ENCODE assay signal across 1 cellular context in the genomic region with DNA sequence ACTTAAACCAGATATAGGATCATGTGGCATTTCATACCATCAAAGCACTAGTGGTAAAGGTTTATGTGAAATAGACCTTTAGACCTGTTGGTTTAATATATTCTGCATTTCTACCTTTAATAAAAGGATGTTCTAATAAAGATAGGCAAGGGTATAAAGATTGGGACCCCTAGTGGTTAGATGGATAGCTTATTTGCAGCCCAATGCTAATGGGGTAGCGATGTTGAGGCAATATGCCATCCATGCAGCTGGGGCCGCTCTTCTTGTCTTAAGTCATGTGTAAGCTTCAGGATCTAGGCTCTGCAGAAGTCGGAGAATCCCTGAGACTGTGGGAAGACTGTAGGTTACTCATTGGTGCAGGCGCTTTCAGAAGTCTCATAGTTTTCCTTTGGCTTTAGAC.
TF ChIP-seq lines count a peak whose summit lies in the region.

No MANE protein-coding gene starts in this region.

TF ChIP-seq in GM23338, 12 proteins besides CTCF, POLR2A, EP300 and RAD21 (continued from another document):
- TF ChIP-seq ETS1 (IDR thresholded peaks at IDR 0.05): no peak
- TF ChIP-seq, protein P1, sequence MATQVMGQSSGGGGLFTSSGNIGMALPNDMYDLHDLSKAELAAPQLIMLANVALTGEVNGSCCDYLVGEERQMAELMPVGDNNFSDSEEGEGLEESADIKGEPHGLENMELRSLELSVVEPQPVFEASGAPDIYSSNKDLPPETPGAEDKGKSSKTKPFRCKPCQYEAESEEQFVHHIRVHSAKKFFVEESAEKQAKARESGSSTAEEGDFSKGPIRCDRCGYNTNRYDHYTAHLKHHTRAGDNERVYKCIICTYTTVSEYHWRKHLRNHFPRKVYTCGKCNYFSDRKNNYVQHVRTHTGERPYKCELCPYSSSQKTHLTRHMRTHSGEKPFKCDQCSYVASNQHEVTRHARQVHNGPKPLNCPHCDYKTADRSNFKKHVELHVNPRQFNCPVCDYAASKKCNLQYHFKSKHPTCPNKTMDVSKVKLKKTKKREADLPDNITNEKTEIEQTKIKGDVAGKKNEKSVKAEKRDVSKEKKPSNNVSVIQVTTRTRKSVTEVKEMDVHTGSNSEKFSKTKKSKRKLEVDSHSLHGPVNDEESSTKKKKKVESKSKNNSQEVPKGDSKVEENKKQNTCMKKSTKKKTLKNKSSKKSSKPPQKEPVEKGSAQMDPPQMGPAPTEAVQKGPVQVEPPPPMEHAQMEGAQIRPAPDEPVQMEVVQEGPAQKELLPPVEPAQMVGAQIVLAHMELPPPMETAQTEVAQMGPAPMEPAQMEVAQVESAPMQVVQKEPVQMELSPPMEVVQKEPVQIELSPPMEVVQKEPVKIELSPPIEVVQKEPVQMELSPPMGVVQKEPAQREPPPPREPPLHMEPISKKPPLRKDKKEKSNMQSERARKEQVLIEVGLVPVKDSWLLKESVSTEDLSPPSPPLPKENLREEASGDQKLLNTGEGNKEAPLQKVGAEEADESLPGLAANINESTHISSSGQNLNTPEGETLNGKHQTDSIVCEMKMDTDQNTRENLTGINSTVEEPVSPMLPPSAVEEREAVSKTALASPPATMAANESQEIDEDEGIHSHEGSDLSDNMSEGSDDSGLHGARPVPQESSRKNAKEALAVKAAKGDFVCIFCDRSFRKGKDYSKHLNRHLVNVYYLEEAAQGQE (IDR thresholded peaks at IDR 0.05; ENCODE audit: unreplicated experiment): no peak
- no peak for TF ChIP-seq EZH2phosphoT487 (IDR thresholded peaks at IDR 0.05; ENCODE audit: unreplicated experiment)
